8 cellular contexts compared by ENCODE assay signal in the genomic region with DNA sequence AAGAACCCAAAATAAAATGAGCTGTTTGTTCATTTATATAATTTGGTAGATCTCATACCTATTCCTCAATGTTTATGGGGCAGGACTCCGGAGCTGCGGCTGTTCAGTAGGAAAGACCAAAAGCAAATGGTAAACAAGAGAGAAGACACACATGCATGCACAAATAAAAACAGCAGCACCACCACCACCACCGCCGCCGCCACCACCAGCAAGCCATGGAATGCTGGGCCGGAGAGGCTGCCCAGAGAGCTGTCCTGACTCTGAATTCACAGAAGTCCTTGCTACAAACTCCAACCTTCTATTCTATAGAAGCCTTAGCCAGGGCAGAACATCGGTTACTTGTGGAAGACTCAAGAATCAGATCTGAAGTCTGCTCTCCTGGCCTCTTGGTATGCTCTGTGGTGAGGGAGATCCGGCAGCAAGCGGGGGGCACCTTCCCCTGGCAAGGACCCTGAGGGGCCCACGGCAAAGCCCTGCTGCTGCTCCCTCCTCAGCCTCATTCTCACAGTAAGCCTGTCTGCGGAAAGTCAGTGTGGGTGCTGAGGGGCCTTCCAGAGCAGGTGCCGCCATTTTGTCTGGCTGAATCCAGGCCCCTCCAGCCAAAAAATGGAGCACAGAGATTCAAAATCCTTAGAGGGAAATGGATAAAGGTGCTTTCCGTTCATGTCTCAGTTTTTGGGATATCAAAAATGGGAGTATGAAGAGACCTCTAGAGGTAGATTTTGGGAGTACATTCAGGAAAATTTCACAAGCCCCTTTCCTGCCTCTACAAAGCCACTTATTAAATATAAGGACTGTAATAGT. TPM values are rescaled to one million over a fixed set of nuclear protein-coding genes. Genes with fewer than 3 reads are reported as not detected.
DNase-seq lines count a peak whose midpoint lies in the region; ATAC-seq and TF ChIP-seq lines count a peak whose summit lies in the region.

No MANE protein-coding gene starts in this region.

- no peak overlapping the region for H3K4me2 ChIP-seq in SK-N-SH

- H3K9me3 ChIP-seq in SK-N-SH: no peaks in the 10 kb centered on the region
- no peaks in the 10 kb centered on the region for H3K9me3 ChIP-seq in testis

- intact Hi-C loops in testis (cut with DNase I; ENCODE audit: low total_unique reads): no loop called here
- intact Hi-C loops in cardiac septum (cut with DNase I): loop anchor here (2.0 kb wide), 1 partner anchor 27 kb away; no protein-coding TSS in a partner anchor

- TF ChIP-seq CTCF in BJ (IDR thresholded peaks at IDR 0.05; ENCODE audit: insufficient read depth, low read depth, low read length): peak; percentile 62; the same call in 1 of the 2 replicates
- peak; percentile 72 for TF ChIP-seq CTCF in SK-N-SH (IDR thresholded peaks at IDR 0.05)
- TF ChIP-seq CTCF in foreskin keratinocyte (conservative IDR thresholded peaks at IDR 0.05): peak; percentile 71
- peak; percentile 24 to 45 (median 39) for TF ChIP-seq CTCF in testis (IDR thresholded peaks at IDR 0.05)
- TF ChIP-seq CTCF in omental fat pad (IDR thresholded peaks at IDR 0.05): peak in 1 of 3 donors; percentile 8

- H3K79me2 ChIP-seq in SK-N-SH (ENCODE audit: insufficient read depth): no peaks in the 10 kb centered on the region

- no peak overlapping the region for H2AFZ ChIP-seq in SK-N-SH (ENCODE audit: low read depth)

- H3K4me3 ChIP-seq in BJ (ENCODE audit: low read depth, low read length) (no peak overlapping the region), H7 (ENCODE audit: insufficient read depth, low read depth, low read length) (no peak overlapping the region), SK-N-SH (ENCODE audit: low read depth in 2 of 2, low read length in 1 of 2) (no peak overlapping the region), testis (no peak overlapping the region)

- no peaks in the 10 kb centered on the region for H3K9me2 ChIP-seq in SK-N-SH

- no peak for TF ChIP-seq POLR2A in testis (IDR thresholded peaks at IDR 0.05)

- DNase-seq in BJ (ENCODE audit: low read depth) (no peak), H7 (peak; percentile 71), SK-N-SH (peak; percentile 67), foreskin keratinocyte (peak in 1 of 2 donors; percentile 12), testis (no peak), omental fat pad (ENCODE audit: low spot score) (no peak), cardiac septum (ENCODE audit: low spot score) (no peak)

- no peak for TF ChIP-seq EP300 in SK-N-SH (IDR thresholded peaks at IDR 0.05; ENCODE audit: borderline replicate concordance in 1 of 2, low read depth in 1 of 2, low read length in 1 of 2)

- no peaks in the 10 kb centered on the region for H3K36me3 ChIP-seq in BJ (ENCODE audit: control insufficient read depth, insufficient read depth, low read length)
- H3K36me3 ChIP-seq in H7 (replicated peaks; ENCODE audit: control insufficient read depth, insufficient read depth, low read length): no peaks in the 10 kb centered on the region
- H3K36me3 ChIP-seq in SK-N-SH (replicated peaks in 1 of 2; ENCODE audit: control insufficient read depth in 1 of 2, insufficient read depth in 2 of 2, low read length in 1 of 2): no peaks in the 10 kb centered on the region
- no peaks in the 10 kb centered on the region for H3K36me3 ChIP-seq in testis (ENCODE audit: low read depth, missing control alignments)

- no peak for ATAC-seq in foreskin keratinocyte
- ATAC-seq in omental fat pad (ENCODE audit: low FRiP score): no peak
- ATAC-seq in HG03097 (IDR thresholded peaks at IDR 0.05; ENCODE audit: low FRiP score, unreplicated experiment): no peak

- H3K4me1 ChIP-seq in SK-N-SH (ENCODE audit: control insufficient read depth in 1 of 2, insufficient read depth in 2 of 2, low read depth in 1 of 2, low read length in 1 of 2) (no peaks in the 10 kb centered on the region), foreskin keratinocyte (no peaks in the 10 kb centered on the region), testis (peaks cover 6% of the 10 kb centered on the region)

- H3K27me3 ChIP-seq in BJ (ENCODE audit: control insufficient read depth, insufficient read depth, low read length): peaks cover 5% of the 10 kb centered on the region
- peaks cover 6% of the 10 kb centered on the region for H3K27me3 ChIP-seq in H7 (ENCODE audit: control insufficient read depth, insufficient read depth, low read length)
- H3K27me3 ChIP-seq in SK-N-SH (ENCODE audit: insufficient read depth): no peaks in the 10 kb centered on the region
- H3K27me3 ChIP-seq in foreskin keratinocyte: peaks cover 24% of the 10 kb centered on the region
- no peaks in the 10 kb centered on the region for H3K27me3 ChIP-seq in testis

- POLR2A ChIA-PET in BJ (lab: Charles Lee): no interaction called here
- POLR2A ChIA-PET in SK-N-SH (lab: Yijun Ruan, JAX): no interaction called here

- peak; percentile 62 for TF ChIP-seq RAD21 in SK-N-SH (IDR thresholded peaks at IDR 0.05; ENCODE audit: low read length)

- WGBS in SK-N-SH (ENCODE audit: low lambda C conversion rate): 80% methylated on average over 13 of the region's 13 CpGs
- 83 to 89% methylated on average over 10 to 13 of the region's 13 CpGs for WGBS in testis, 2 donors

- no peak overlapping the region for H3K9ac ChIP-seq in SK-N-SH

- no peaks in the 10 kb centered on the region for H4K20me1 ChIP-seq in SK-N-SH (ENCODE audit: insufficient read depth)

- no peak overlapping the region for H3K27ac ChIP-seq in SK-N-SH (ENCODE audit: low read depth in 2 of 2, low read length in 1 of 2)
- no peak overlapping the region for H3K27ac ChIP-seq in foreskin keratinocyte
- no peak overlapping the region for H3K27ac ChIP-seq in testis

- CTCF ChIA-PET in BJ (lab: Yijun Ruan, JAX): interaction anchor here (0.6 to 1.5 kb wide), 4 partner anchors 12 to 133 kb away, joined by 3 to 4 read pairs (median 3); no protein-coding TSS in a partner anchor
- CTCF ChIA-PET in SK-N-SH (lab: Yijun Ruan, JAX): interaction anchor here (0.8 to 16.5 kb wide), 8 partner anchors 12 to 132 kb away, joined by 3 to 119 read pairs (median 6); no protein-coding TSS in a partner anchor

- H3F3A ChIP-seq in SK-N-SH (replicated peaks; ENCODE audit: insufficient read depth): no peaks in the 10 kb centered on the region

TF ChIP-seq in SK-N-SH, 30 proteins besides CTCF, POLR2A, EP300 and RAD21:
- TF ChIP-seq, protein P1, sequence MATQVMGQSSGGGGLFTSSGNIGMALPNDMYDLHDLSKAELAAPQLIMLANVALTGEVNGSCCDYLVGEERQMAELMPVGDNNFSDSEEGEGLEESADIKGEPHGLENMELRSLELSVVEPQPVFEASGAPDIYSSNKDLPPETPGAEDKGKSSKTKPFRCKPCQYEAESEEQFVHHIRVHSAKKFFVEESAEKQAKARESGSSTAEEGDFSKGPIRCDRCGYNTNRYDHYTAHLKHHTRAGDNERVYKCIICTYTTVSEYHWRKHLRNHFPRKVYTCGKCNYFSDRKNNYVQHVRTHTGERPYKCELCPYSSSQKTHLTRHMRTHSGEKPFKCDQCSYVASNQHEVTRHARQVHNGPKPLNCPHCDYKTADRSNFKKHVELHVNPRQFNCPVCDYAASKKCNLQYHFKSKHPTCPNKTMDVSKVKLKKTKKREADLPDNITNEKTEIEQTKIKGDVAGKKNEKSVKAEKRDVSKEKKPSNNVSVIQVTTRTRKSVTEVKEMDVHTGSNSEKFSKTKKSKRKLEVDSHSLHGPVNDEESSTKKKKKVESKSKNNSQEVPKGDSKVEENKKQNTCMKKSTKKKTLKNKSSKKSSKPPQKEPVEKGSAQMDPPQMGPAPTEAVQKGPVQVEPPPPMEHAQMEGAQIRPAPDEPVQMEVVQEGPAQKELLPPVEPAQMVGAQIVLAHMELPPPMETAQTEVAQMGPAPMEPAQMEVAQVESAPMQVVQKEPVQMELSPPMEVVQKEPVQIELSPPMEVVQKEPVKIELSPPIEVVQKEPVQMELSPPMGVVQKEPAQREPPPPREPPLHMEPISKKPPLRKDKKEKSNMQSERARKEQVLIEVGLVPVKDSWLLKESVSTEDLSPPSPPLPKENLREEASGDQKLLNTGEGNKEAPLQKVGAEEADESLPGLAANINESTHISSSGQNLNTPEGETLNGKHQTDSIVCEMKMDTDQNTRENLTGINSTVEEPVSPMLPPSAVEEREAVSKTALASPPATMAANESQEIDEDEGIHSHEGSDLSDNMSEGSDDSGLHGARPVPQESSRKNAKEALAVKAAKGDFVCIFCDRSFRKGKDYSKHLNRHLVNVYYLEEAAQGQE (IDR thresholded peaks at IDR 0.05; ENCODE audit: low read depth, low read length): no peak
- peak; percentile 40 for TF ChIP-seq SMC3 (IDR thresholded peaks at IDR 0.05; ENCODE audit: low read depth, low read length)
TF ChIP-seq in SK-N-SH: peak in this region for 1.

RNA-seq across cellular contexts. Expression of a gene that starts 6.4 kb away (rescaled TPM):
- polyA plus RNA-seq in BJ (2011; rRNA removed) (not detected in 2 replicates), SK-N-SH (2012; rRNA removed) (not detected in 2 replicates), foreskin keratinocyte (0.11 and 0.12 TPM in 2 replicates), testis (ENCODE audit: insufficient read depth, low read depth, low replicate concordance) (30.5 TPM)
- polyA minus RNA-seq in BJ (2011; rRNA and poly(A)+ RNA removed): not detected in 2 replicates
- total RNA-seq in H7 (2014; rRNA removed; shearing (Covaris generic)): 2.0 and 3.3 TPM in 2 replicates
- polyA plus RNA-seq in SK-N-SH (2012; cell fraction: cytosol; rRNA removed): 0.01 TPM in 2 replicates
- polyA plus RNA-seq in SK-N-SH (2012; cell fraction: nucleus; rRNA removed): 0.07 and 0.09 TPM in 2 replicates
- total RNA-seq in foreskin keratinocyte (0.11 and 0.14 TPM in 2 replicates), testis (10 to 100 TPM; 22.9 to 29.4 TPM), omental fat pad (under 1 TPM in 1 of 4 donors, not detected in 3; 0.46 TPM), cardiac septum (not detected)

RNA-seq across cellular contexts. Expression of a gene that starts 43.8 kb away (rescaled TPM):
- polyA plus RNA-seq in BJ (2011; rRNA removed): 91.7 and 122 TPM in 2 replicates
- 109 and 185 TPM in 2 replicates for polyA minus RNA-seq in BJ (2011; rRNA and poly(A)+ RNA removed)
- total RNA-seq in H7 (2014; rRNA removed; shearing (Covaris generic)): 80.3 and 87.7 TPM in 2 replicates
- polyA plus RNA-seq in SK-N-SH (2012; rRNA removed): 129 and 167 TPM in 2 replicates
- 58.5 and 83.4 TPM in 2 replicates for polyA plus RNA-seq in SK-N-SH (2012; cell fraction: cytosol; rRNA removed)
- 364 and 387 TPM in 2 replicates for polyA plus RNA-seq in SK-N-SH (2012; cell fraction: nucleus; rRNA removed)
- 69.5 and 71.2 TPM in 2 replicates for total RNA-seq in foreskin keratinocyte
- 43.3 and 46.0 TPM in 2 replicates for polyA plus RNA-seq in foreskin keratinocyte
- 100 to 1,000 TPM; 138 TPM for total RNA-seq in testis
- 99.1 TPM for polyA plus RNA-seq in testis (ENCODE audit: insufficient read depth, low read depth, low replicate concordance)
- total RNA-seq in omental fat pad: 10 to 100 TPM; 69.3 to 93.9 (median 74.1) TPM
- total RNA-seq in cardiac septum: 86.9 TPM

Comparison
In these comparisons a context has a peak if more than half of its experiments do, and no peak if none do; other contexts are left out.
1. DNase-seq: peak in H7 (single experiment) and SK-N-SH (single experiment); none in BJ (single experiment), testis (single experiment), omental fat pad (single experiment) and cardiac septum (single experiment).